In genomic region chr1:176843352-176844297, GRCh38 we compare ENCODE assay signal across 8 cellular contexts.
A peak's percentile ranks its signal among the peaks of the same experiment; 100 is the strongest.
DNase-seq lines count a peak whose midpoint lies in the region; ATAC-seq, FAIRE-seq and TF ChIP-seq lines count a peak whose summit lies in the region.

No MANE protein-coding gene starts in this region.

- no peak overlapping the region for H3K27ac Mint-ChIP-seq in astrocyte (ENCODE audit: unreplicated experiment)

- no peaks in the 10 kb centered on the region for H3K9me2 ChIP-seq in DOHH2 (replicated peaks; ENCODE audit: control insufficient read depth, low read length)

- H3F3A ChIP-seq in DOHH2 (ENCODE audit: control insufficient read depth, insufficient read depth), result no peaks in the 10 kb centered on the region

- H3K36me3 ChIP-seq in DOHH2 (ENCODE audit: control insufficient read depth, low read length) (no peaks in the 10 kb centered on the region), astrocyte (ENCODE audit: insufficient read depth, low read length) (no peaks in the 10 kb centered on the region), upper lobe of right lung (no peaks in the 10 kb centered on the region)

- H2AFZ ChIP-seq in astrocyte (ENCODE audit: low read depth, low read length), result no peak overlapping the region

- ATAC-seq in upper lobe of right lung (peak; percentile 68), HG03378 (IDR thresholded peaks at IDR 0.05; ENCODE audit: unreplicated experiment) (no peak), HG02642 (IDR thresholded peaks at IDR 0.05; ENCODE audit: poor library complexity, unreplicated experiment) (no peak), HG03280 (IDR thresholded peaks at IDR 0.05; ENCODE audit: unreplicated experiment) (no peak)

- H4K20me1 ChIP-seq in DOHH2 (ENCODE audit: control insufficient read depth, insufficient read depth, low read depth, low read length) (no peaks in the 10 kb centered on the region), astrocyte (ENCODE audit: insufficient read depth, low read length) (no peaks in the 10 kb centered on the region)

- H3K27me3 Mint-ChIP-seq in astrocyte (ENCODE audit: low read depth, unreplicated experiment), result peaks cover 13% of the 10 kb centered on the region

- H3K9me3 Mint-ChIP-seq in astrocyte (ENCODE audit: unreplicated experiment), result no peaks in the 10 kb centered on the region

- H3K4me3 ChIP-seq in DOHH2 (ENCODE audit: low read length) (no peak overlapping the region), astrocyte (ENCODE audit: insufficient read depth, low read depth, low read length) (no peak overlapping the region), upper lobe of right lung (no peak overlapping the region)

- intact Hi-C loops in upper lobe of right lung (cut with DNase I), result loop anchor here (10.0 kb wide), 1 partner anchor 289 kb away; no protein-coding TSS in a partner anchor

- H3K4me1 ChIP-seq in DOHH2 (ENCODE audit: control insufficient read depth, low read length) (no peaks in the 10 kb centered on the region), astrocyte (ENCODE audit: insufficient read depth, low read length) (no peaks in the 10 kb centered on the region), upper lobe of right lung (no peaks in the 10 kb centered on the region)

- H3K79me2 ChIP-seq in DOHH2 (ENCODE audit: control insufficient read depth, low read length) (no peaks in the 10 kb centered on the region), astrocyte (ENCODE audit: insufficient read depth, low read length) (no peaks in the 10 kb centered on the region)

- H3K4me1 Mint-ChIP-seq in astrocyte (ENCODE audit: low read depth, unreplicated experiment), result peaks cover 1% of the 10 kb centered on the region

- H3K27ac ChIP-seq in DOHH2 (ENCODE audit: low read depth, low read length) (no peak overlapping the region), astrocyte (ENCODE audit: low read depth, low read length) (no peak overlapping the region), upper lobe of right lung (no peak overlapping the region)

- DNase-seq in NCI-H1048 (lab: John Stamatoyannopoulos, UW) (peak; percentile 35), astrocyte (ENCODE audit: low read depth) (peak; percentile 32), iPS-NIHi7 (ENCODE audit: extremely low spot score) (peak; percentile 57), upper lobe of right lung (no peak)

- no peak for FAIRE-seq in astrocyte (lab: Jason Lieb, UNC)

- no peak overlapping the region for H3K9ac ChIP-seq in astrocyte (ENCODE audit: low read length)

- no peaks in the 10 kb centered on the region for H3K9me3 ChIP-seq in DOHH2 (ENCODE audit: control insufficient read depth, insufficient read depth, low read length)
- H3K9me3 ChIP-seq in astrocyte (ENCODE audit: insufficient read depth, low read depth, low read length), result no peaks in the 10 kb centered on the region
- no peaks in the 10 kb centered on the region for H3K9me3 ChIP-seq in upper lobe of right lung

- no peaks in the 10 kb centered on the region for H3K36me3 Mint-ChIP-seq in astrocyte (ENCODE audit: low read depth, unreplicated experiment)

- no peak overlapping the region for H3K4me2 ChIP-seq in DOHH2 (ENCODE audit: low read length)
- no peak overlapping the region for H3K4me2 ChIP-seq in astrocyte (ENCODE audit: low read length)

- H3K4me3 Mint-ChIP-seq in astrocyte (ENCODE audit: unreplicated experiment), result no peak overlapping the region

- TF ChIP-seq CTCF in DOHH2 (IDR thresholded peaks at IDR 0.05; ENCODE audit: low read depth, low read length, poor library complexity, severe bottlenecking), result peak; percentile 35
- TF ChIP-seq CTCF in astrocyte (IDR thresholded peaks at IDR 0.05; ENCODE audit: insufficient read depth, low read depth, low read length), result peak; percentile 54
- TF ChIP-seq CTCF in upper lobe of right lung (IDR thresholded peaks at IDR 0.05), result peak; percentile 51

- H3K27me3 ChIP-seq in DOHH2 (ENCODE audit: control insufficient read depth, low read length) (peaks cover 3% of the 10 kb centered on the region; the same call in 1 of the 2 replicates), astrocyte (ENCODE audit: insufficient read depth, low read length) (no peaks in the 10 kb centered on the region), upper lobe of right lung (no peaks in the 10 kb centered on the region)
